In genomic region chr5:142056831-142057696, GRCh38 we compare ENCODE assay signal across 19 cellular contexts. TPM values are rescaled to one million over a fixed set of nuclear protein-coding genes. Genes with fewer than 3 reads are reported as not detected.
DNase-seq lines count a peak whose midpoint lies in the region; ATAC-seq, FAIRE-seq and TF ChIP-seq lines count a peak whose summit lies in the region.
"Had no signal": no experiment of that assay in that cellular context is flagged by ENCODE, and none has a peak within 500 bp of the region (broad histone marks: within the 10 kb centered on the region; RNA-seq: fewer than 3 reads in every experiment).

No MANE protein-coding gene starts in this region.

- no peak overlapping the region for H3K4ac ChIP-seq in mesenchymal stem cell (ENCODE audit: low read depth in 1 of 2, low read length in 2 of 2)

- H3K9me1 ChIP-seq in K562 (ENCODE audit: control insufficient read depth, insufficient read depth, low read length), result no peaks in the 10 kb centered on the region

- no peak overlapping the region for H2BK12ac ChIP-seq in mesenchymal stem cell (ENCODE audit: low read length in 2 of 2)

- H3K79me2 ChIP-seq in K562 (ENCODE audit: control insufficient read depth, insufficient read depth, low read length), result no peaks in the 10 kb centered on the region

- H2BK120ac ChIP-seq in mesenchymal stem cell (ENCODE audit: low read depth, low read length), result no peak overlapping the region

- no peak for FAIRE-seq in K562 (lab: Jason Lieb, UNC)
- FAIRE-seq: frontal cortex had no signal

- H3K27me3 ChIP-seq in K562 (ENCODE audit: control insufficient read depth in 2 of 2, insufficient read depth in 2 of 2, low read length in 2 of 2) (peaks cover 4 to 5% of the 10 kb centered on the region in 2 experiments; a peak in 2 of 5 replicates), mesenchymal stem cell (ENCODE audit: control insufficient read depth in 1 of 2, insufficient read depth in 1 of 2, low read length in 2 of 2) (no peaks in the 10 kb centered on the region), sigmoid colon (no peaks in the 10 kb centered on the region)
- H3K27me3 ChIP-seq: left lung had no signal

- no peak overlapping the region for H3K23ac ChIP-seq in mesenchymal stem cell (ENCODE audit: low read length in 2 of 2)

- H4K20me1 ChIP-seq in K562 (replicated peaks; ENCODE audit: control insufficient read depth, insufficient read depth, low read length), result no peaks in the 10 kb centered on the region

- H3K4me3 Mint-ChIP-seq in type B pancreatic cell, result no peak overlapping the region
- H3K4me3 Mint-ChIP-seq: T-cell had no signal

- H3K36me3 Mint-ChIP-seq in type B pancreatic cell, result no peaks in the 10 kb centered on the region
- H3K36me3 Mint-ChIP-seq: T-cell had no signal

- H4K8ac ChIP-seq in mesenchymal stem cell (ENCODE audit: low read length), result no peak overlapping the region

- TF ChIP-seq CTCF in K562 (IDR thresholded peaks at IDR 0.05 in 2 of 3, conservative IDR thresholded peaks at IDR 0.05 in 1 of 3; ENCODE audit: insufficient read depth in 2 of 3, low read depth in 1 of 3, low read length in 3 of 3) (no peak), type B pancreatic cell (conservative IDR thresholded peaks at IDR 0.05) (no peak), sigmoid colon (IDR thresholded peaks at IDR 0.05) (no peak)

- H3K4me1 ChIP-seq in K562 (replicated peaks in 1 of 2; ENCODE audit: control insufficient read depth in 2 of 2, insufficient read depth in 2 of 2, low read length in 2 of 2) (no peaks in the 10 kb centered on the region), mesenchymal stem cell (ENCODE audit: control insufficient read depth, insufficient read depth, low read depth, low read length) (peaks cover 2% of the 10 kb centered on the region), sigmoid colon (no peaks in the 10 kb centered on the region)

- no peak overlapping the region for H3K27ac Mint-ChIP-seq in type B pancreatic cell
- H3K27ac Mint-ChIP-seq: T-cell had no signal

- H3K4me2 ChIP-seq in K562 (ENCODE audit: insufficient read depth, low read length) (no peak overlapping the region), mesenchymal stem cell (ENCODE audit: low read length, poor library complexity, severe bottlenecking) (no peak overlapping the region)

- no peak overlapping the region for H2BK15ac ChIP-seq in mesenchymal stem cell (ENCODE audit: low read depth, poor library complexity, severe bottlenecking)

- no peak for TF ChIP-seq RAD21 in K562 (CRISPR knock-in tag; conservative IDR thresholded peaks at IDR 0.05 in 1 of 2, IDR thresholded peaks at IDR 0.05 in 1 of 2)

- no peak overlapping the region for H3K14ac ChIP-seq in mesenchymal stem cell (ENCODE audit: low read length in 2 of 2)

- H3K36me3 ChIP-seq in K562 (ENCODE audit: control insufficient read depth, insufficient read depth, low read length) (no peaks in the 10 kb centered on the region), mesenchymal stem cell (ENCODE audit: control insufficient read depth in 1 of 2, insufficient read depth in 2 of 2, low read depth in 1 of 2, low read length in 2 of 2) (no peaks in the 10 kb centered on the region), sigmoid colon (no peaks in the 10 kb centered on the region)
- H3K36me3 ChIP-seq: left lung had no signal

- H3K9ac ChIP-seq in K562 (ENCODE audit: insufficient read depth in 1 of 2, low read depth in 2 of 2, low read length in 2 of 2), result no peak overlapping the region
- peak overlapping the region; percentile 1 for H3K9ac ChIP-seq in mesenchymal stem cell (ENCODE audit: low read length)

- H4K91ac ChIP-seq in mesenchymal stem cell (ENCODE audit: low read length), result no peak overlapping the region

- TF ChIP-seq POLR2A in K562 (conservative IDR thresholded peaks at IDR 0.05), result no peak
- no peak for TF ChIP-seq POLR2A in sigmoid colon (IDR thresholded peaks at IDR 0.05)

- intact Hi-C loops in K562 (cut with micrococcal nuclease), result no loop called here
- intact Hi-C loops in sigmoid colon (cut with DNase I), result no loop called here

- BruUV-seq in K562 (replicated peaks; lab: Mats Ljungman, UMichigan), result no TSS peak

- H3K79me1 ChIP-seq in mesenchymal stem cell (replicated peaks; ENCODE audit: low read length, poor library complexity, severe bottlenecking), result no peaks in the 10 kb centered on the region

- H3K27me3 Mint-ChIP-seq in type B pancreatic cell, result no peaks in the 10 kb centered on the region
- H3K27me3 Mint-ChIP-seq: T-cell had no signal

- no peak overlapping the region for H3K18ac ChIP-seq in mesenchymal stem cell (ENCODE audit: low read depth in 1 of 2, low read length in 2 of 2)

- H2BK5ac ChIP-seq in mesenchymal stem cell (ENCODE audit: low read depth, low read length, poor library complexity, severe bottlenecking), result no peak overlapping the region

- peaks cover 28% of the 10 kb centered on the region for H3K4me1 Mint-ChIP-seq in type B pancreatic cell (ENCODE audit: unreplicated experiment)

- WGBS in K562 (ENCODE audit: insufficient coverage, low coverage, missing lambda C conversion rate), result 28% methylated on average over 5 of the region's 5 CpGs
- 93% methylated on average over 3 of the region's 5 CpGs for WGBS in mesenchymal stem cell
- WGBS in sigmoid colon, 2 donors, result 45 to 69% methylated on average over 5 of the region's 5 CpGs

- in situ Hi-C loops in K562 (cut with MboI), result no loop called here

- ATAC-seq in K562, result no peak
- ATAC-seq: left lung, T-cell had no signal

- DNase-seq in DMS 273 (lab: John Stamatoyannopoulos, UW; ENCODE audit: unreplicated experiment), result peak; percentile 23
- no peak for DNase-seq in DMS 273 treated with DMSO at 0.1 percent for 48 hours (lab: John Stamatoyannopoulos, UW)
- no peak for DNase-seq in K562 (ENCODE audit: extremely low read depth in 1 of 4, low spot score in 3 of 4)
- no peak for DNase-seq in mesenchymal stem cell
- DNase-seq in type B pancreatic cell (ENCODE audit: extremely low spot score, unreplicated experiment), result peak; percentile 18
- DNase-seq in ureter (ENCODE audit: low spot score), result no peak
- DNase-seq in sigmoid colon, result no peak
- no peak for DNase-seq in EL
- DNase-seq: 8988T; activated CD4-positive, alpha-beta T cell treated with anti-CD3 and anti-CD28 coated beads, Interleukin-2, amount 50 U/mL, for 4 hours; activated naive CD4-positive, alpha-beta T cell treated with anti-CD3 and anti-CD28 coated beads, Interleukin-2, amount 50 U/mL, for 16 hours; DMS79; left lung; MM.1S; NCI-H2227 treated with DMSO at 0.1 percent for 48 hours; stimulated activated CD4-positive, alpha-beta T cell treated with anti-CD3 and anti-CD28 coated beads, Interleukin-2, amount 100 ng/mL, for 48 hours; T-cell had no signal

- CTCF ChIA-PET in K562 (lab: Yijun Ruan, JAX; ENCODE audit: low intra/inter-chr PET ratio), result interaction anchor here (0.6 kb wide), 1 partner anchor 45 kb away, joined by 3 read pairs; the partner anchor contains the start of gene GNPDA1

- no peak overlapping the region for H2AK5ac ChIP-seq in mesenchymal stem cell (ENCODE audit: low read length, severe bottlenecking)

- TF ChIP-seq EP300 in K562 (IDR thresholded peaks at IDR 0.05; ENCODE audit: low read length) (no peak), sigmoid colon (IDR thresholded peaks at IDR 0.05) (no peak)

- no peaks in the 10 kb centered on the region for H3K9me3 Mint-ChIP-seq in type B pancreatic cell
- H3K9me3 Mint-ChIP-seq: T-cell had no signal

- H3K27ac ChIP-seq in K562 (ENCODE audit: extremely low read depth, low read depth, low read length) (no peak overlapping the region), mesenchymal stem cell (ENCODE audit: low read length, poor library complexity, severe bottlenecking) (no peak overlapping the region), sigmoid colon (no peak overlapping the region)
- H3K27ac ChIP-seq: C4-2B, left lung had no signal

- H3K4me3 ChIP-seq in K562 (no peak overlapping the region), mesenchymal stem cell (ENCODE audit: insufficient read depth in 1 of 2, low read depth in 1 of 2, low read length in 2 of 2) (no peak overlapping the region), sigmoid colon (no peak overlapping the region)
- H3K4me3 ChIP-seq: left lung had no signal

- POLR2A ChIA-PET in K562 (lab: Yijun Ruan, JAX), result no interaction called here

- no peak overlapping the region for H2AFZ ChIP-seq in K562 (ENCODE audit: low read depth, low read length)
- no peak overlapping the region for H2AFZ ChIP-seq in mesenchymal stem cell (ENCODE audit: low read depth, low read length)

- H3K9me3 ChIP-seq in K562 (replicated peaks; ENCODE audit: control insufficient read depth, insufficient read depth, low read depth, low read length) (no peaks in the 10 kb centered on the region), mesenchymal stem cell (ENCODE audit: control insufficient read depth, low read length) (no peaks in the 10 kb centered on the region), sigmoid colon (no peaks in the 10 kb centered on the region)
- H3K9me3 ChIP-seq: left lung had no signal

RNA-seq across cellular contexts. Expression of gene GNPDA1, which starts 44.2 kb away (rescaled TPM):
- 19.7 and 24.1 TPM in 2 replicates for total RNA-seq in K562 (2011; cell fraction: chromatin; rRNA removed; ENCODE audit: low replicate concordance)
- 17.4 and 22.8 TPM in 2 replicates for total RNA-seq in K562 (2011; cell fraction: nucleolus; rRNA removed)
- 17.6 and 18.1 TPM in 2 replicates for total RNA-seq in K562 (2011; cell fraction: nucleoplasm; rRNA removed)
- 26.4 and 35.6 TPM in 2 replicates for total RNA-seq in K562 (2014; rRNA removed)
- 50.2 and 52.2 TPM in 2 replicates for total RNA-seq in K562 (2014; rRNA removed; fragmentation: Illumina TruSeq; extraction: Trizol)
- 52.2 and 55.2 TPM in 2 replicates for total RNA-seq in K562 (2015; rRNA removed; fragmentation: Illumina TruSeq; extraction: Trizol)
- total RNA-seq in K562 (2021), result 36.6 and 40.2 TPM in 2 replicates
- polyA plus RNA-seq in K562 (2011; rRNA removed), result 11.6 and 14.1 TPM in 2 replicates
- 15.5 and 20.6 TPM in 2 replicates for polyA plus RNA-seq in K562 (2011; cell fraction: cytosol; rRNA removed)
- polyA plus RNA-seq in K562 (2011; cell fraction: nucleus; rRNA removed), result 20.8 and 22.1 TPM in 2 replicates
- 42.3 and 44.7 TPM in 2 replicates for polyA plus RNA-seq in K562 (2012)
- polyA plus RNA-seq in K562 (2014; fragmentation: Illumina TruSeq; extraction: Trizol), result 46.2 and 64.1 TPM in 2 replicates
- 100 to 1,000 TPM; 119 to 145 TPM for polyA plus RNA-seq in K562 (2014; fragmentation: Nextera tagmentation; extraction: Ambion mirVana)
- 33.7 and 34.6 TPM in 2 replicates for polyA plus RNA-seq in K562 (2014; rRNA removed)
- 12.1 and 17.0 TPM in 2 replicates for polyA minus RNA-seq in K562 (2011; rRNA and poly(A)+ RNA removed)
- 13.9 and 18.3 TPM in 2 replicates for polyA minus RNA-seq in K562 (2011; cell fraction: cytosol; rRNA and poly(A)+ RNA removed)
- polyA minus RNA-seq in K562 (2011; cell fraction: nucleus; rRNA and poly(A)+ RNA removed), result 11.1 and 11.6 TPM in 2 replicates
- 40.6 TPM for polyA plus RNA-seq in mesenchymal stem cell (2013, experiment 1 of 2)
- polyA plus RNA-seq in mesenchymal stem cell (2013, experiment 2 of 2), result 41.0 TPM
- total RNA-seq in type B pancreatic cell (ENCODE audit: low replicate concordance), result 41.3 and 50.4 TPM in 2 replicates
- total RNA-seq in ureter, result 60.0 TPM
- total RNA-seq in sigmoid colon, result 10 to 100 TPM; 23.0 to 58.1 (median 27.7) TPM
- polyA plus RNA-seq in sigmoid colon, result 10 to 100 TPM; 18.6 to 26.6 (median 19.3) TPM

RNA-seq across cellular contexts. Expression of gene NDFIP1, which starts 51.5 kb away (rescaled TPM):
- total RNA-seq in K562 (2011; cell fraction: chromatin; rRNA removed; ENCODE audit: low replicate concordance), result 20.9 and 53.7 TPM in 2 replicates
- total RNA-seq in K562 (2011; cell fraction: nucleolus; rRNA removed), result 22.1 and 24.3 TPM in 2 replicates
- total RNA-seq in K562 (2011; cell fraction: nucleoplasm; rRNA removed), result 42.7 and 56.4 TPM in 2 replicates
- total RNA-seq in K562 (2014; rRNA removed), result 33.2 and 47.8 TPM in 2 replicates
- total RNA-seq in K562 (2014; rRNA removed; fragmentation: Illumina TruSeq; extraction: Trizol), result 36.8 and 39.3 TPM in 2 replicates
- 27.1 and 31.4 TPM in 2 replicates for total RNA-seq in K562 (2015; rRNA removed; fragmentation: Illumina TruSeq; extraction: Trizol)
- total RNA-seq in K562 (2021), result 35.8 and 36.3 TPM in 2 replicates
- polyA plus RNA-seq in K562 (2011; rRNA removed), result 17.2 and 31.9 TPM in 2 replicates
- 10.5 and 38.6 TPM in 2 replicates for polyA plus RNA-seq in K562 (2011; cell fraction: cytosol; rRNA removed)
- polyA plus RNA-seq in K562 (2011; cell fraction: nucleus; rRNA removed), result 5.0 and 5.5 TPM in 2 replicates
- polyA plus RNA-seq in K562 (2012), result 30.5 and 36.1 TPM in 2 replicates
- 25.8 and 29.7 TPM in 2 replicates for polyA plus RNA-seq in K562 (2014; fragmentation: Illumina TruSeq; extraction: Trizol)
- 1 to 10 TPM; 5.3 to 7.6 TPM for polyA plus RNA-seq in K562 (2014; fragmentation: Nextera tagmentation; extraction: Ambion mirVana)
- polyA plus RNA-seq in K562 (2014; rRNA removed), result 26.0 and 37.5 TPM in 2 replicates
- 16.9 and 24.5 TPM in 2 replicates for polyA minus RNA-seq in K562 (2011; rRNA and poly(A)+ RNA removed)
- 7.8 and 11.8 TPM in 2 replicates for polyA minus RNA-seq in K562 (2011; cell fraction: cytosol; rRNA and poly(A)+ RNA removed)
- polyA minus RNA-seq in K562 (2011; cell fraction: nucleus; rRNA and poly(A)+ RNA removed), result 11.8 and 14.9 TPM in 2 replicates
- 32.5 TPM for polyA plus RNA-seq in mesenchymal stem cell (2013, experiment 1 of 2)
- 34.7 TPM for polyA plus RNA-seq in mesenchymal stem cell (2013, experiment 2 of 2)
- total RNA-seq in type B pancreatic cell (ENCODE audit: low replicate concordance), result 57.7 and 59.3 TPM in 2 replicates
- total RNA-seq in ureter, result 69.6 TPM
- 10 to 100 TPM; 47.8 to 88.5 (median 64.0) TPM for total RNA-seq in sigmoid colon
- 10 to 100 TPM; 20.3 to 34.3 (median 21.6) TPM for polyA plus RNA-seq in sigmoid colon

Comparison
In these comparisons a context has a peak if more than half of its experiments do, and no peak if none do; other contexts are left out.
1. DNase-seq: peak in DMS 273 (single experiment) and type B pancreatic cell (single experiment); none in DMS 273 treated with DMSO at 0.1 percent for 48 hours (single experiment), K562 (0 of 4), mesenchymal stem cell (single experiment), ureter (single experiment), sigmoid colon (single experiment) and EL (single experiment).